21 cellular contexts compared by ENCODE assay signal in genomic region chr18:12342661-12343060, GRCh38. TPM values are rescaled to one million over a fixed set of nuclear protein-coding genes. Genes with fewer than 3 reads are reported as not detected.
DNase-seq lines count a peak whose midpoint lies in the region; ATAC-seq and TF ChIP-seq lines count a peak whose summit lies in the region.
"Had no signal": no experiment of that assay in that cellular context is flagged by ENCODE, and none has a peak within 500 bp of the region (broad histone marks: within the 10 kb centered on the region; RNA-seq: fewer than 3 reads in every experiment).

No MANE protein-coding gene starts in this region.

- H3K56ac ChIP-seq in IMR-90 (ENCODE audit: extremely low read depth, insufficient read depth, low read length) = no peak overlapping the region

- in situ Hi-C loops in IMR-90 (cut with MboI; ENCODE audit: low sequenced_read_pairs) = no loop called here

- H3K4me3 Mint-ChIP-seq in T-helper 2 cell treated with Interferon-gamma antibody and Interleukin-4, amounts not matched to agents 5 μg/mL and 100 μg/mL, for 36 hours = no peak overlapping the region
- H3K4me3 Mint-ChIP-seq in Caco-2 (ENCODE audit: unreplicated experiment) (no peak overlapping the region), endothelial cell (ENCODE audit: unreplicated experiment) (peak overlapping the region; percentile 10)
- H3K4me3 Mint-ChIP-seq: CD14-positive monocyte; CD4-positive, alpha-beta T cell; CD8-positive, alpha-beta memory T cell had no signal

- H3K27me3 ChIP-seq in Caco-2 (replicated peaks; ENCODE audit: control insufficient read depth, insufficient read depth, low read length) (no peaks in the 10 kb centered on the region), IMR-90 (ENCODE audit: control insufficient read depth, insufficient read depth, low read length) (no peaks in the 10 kb centered on the region), stomach (no peaks in the 10 kb centered on the region)
- H3K27me3 ChIP-seq: BE2C; BLaER1 treated with 17β-estradiol and CSF1 and Interleukin-3, amounts not matched to agents 10 nM and 100 nM had no signal

- ATAC-seq in IMR-90 (ENCODE audit: low read depth) (no peak), GM21786 (IDR thresholded peaks at IDR 0.05; ENCODE audit: unreplicated experiment) (no peak)
- ATAC-seq: HCT116 had no signal

- H3K4me3 ChIP-seq in Caco-2 (ENCODE audit: low read depth, low read length) (no peak overlapping the region), IMR-90 (ENCODE audit: insufficient read depth, low read depth, low read length) (no peak overlapping the region), stomach (no peak overlapping the region)
- H3K4me3 ChIP-seq: BLaER1 treated with 17β-estradiol and CSF1 and Interleukin-3, amounts not matched to agents 10 nM and 100 nM had no signal

- H3K27ac ChIP-seq in IMR-90 (ENCODE audit: insufficient read depth, low read length) = no peak overlapping the region
- no peak overlapping the region for H3K27ac ChIP-seq in stomach
- H3K27ac ChIP-seq: 22Rv1; BLaER1 treated with 17β-estradiol and CSF1 and Interleukin-3, amounts not matched to agents 10 nM and 100 nM had no signal

- H4K91ac ChIP-seq in IMR-90 (ENCODE audit: insufficient read depth, low read depth, low read length) = no peak overlapping the region

- peaks cover 42% of the 10 kb centered on the region for H3K36me3 Mint-ChIP-seq in T-helper 2 cell treated with Interferon-gamma antibody and Interleukin-4, amounts not matched to agents 5 μg/mL and 100 μg/mL, for 36 hours (ENCODE audit: low read depth)
- H3K36me3 Mint-ChIP-seq in Caco-2 (ENCODE audit: insufficient read depth, unreplicated experiment) (peaks cover 68% of the 10 kb centered on the region), endothelial cell (ENCODE audit: low read depth, unreplicated experiment) (peaks cover 47% of the 10 kb centered on the region)

- H2BK120ac ChIP-seq in IMR-90 (ENCODE audit: low read depth, low read length) = no peak overlapping the region

- H2BK15ac ChIP-seq in IMR-90 (ENCODE audit: low read depth, low read length) = no peak overlapping the region

- intact Hi-C loops in Caco-2 (cut with micrococcal nuclease; ENCODE audit: unreplicated experiment) = no loop called here
- intact Hi-C loops in IMR-90 (cut with micrococcal nuclease) = no loop called here
- intact Hi-C loops in stomach (cut with DNase I; ENCODE audit: low total_unique reads) = no loop called here

- H3K9ac ChIP-seq in IMR-90 (ENCODE audit: low read depth, low read length) = no peak overlapping the region
- H3K9ac ChIP-seq: BLaER1 treated with 17β-estradiol and CSF1 and Interleukin-3, amounts not matched to agents 10 nM and 100 nM had no signal

- BruUV-seq in Caco-2 (replicated peaks; lab: Mats Ljungman, UMichigan) (TSS peak; percentile 17), IMR-90 (replicated peaks; lab: Mats Ljungman, UMichigan) (TSS peak; percentile 14)

- H2AK5ac ChIP-seq in IMR-90 (ENCODE audit: low read depth, low read length) = no peak overlapping the region

- H3K36me3 ChIP-seq in Caco-2 (ENCODE audit: control insufficient read depth, insufficient read depth, low read length) = no peaks in the 10 kb centered on the region; the same call in 1 of the 2 replicates
- peaks cover 44% of the 10 kb centered on the region for H3K36me3 ChIP-seq in IMR-90 (ENCODE audit: control insufficient read depth, insufficient read depth, low read length)
- H3K36me3 ChIP-seq in stomach = peaks cover 42 to 100% (median 100%) of the 10 kb centered on the region in 4 donors

- no peak overlapping the region for H2AK9ac ChIP-seq in IMR-90 (replicated peaks; ENCODE audit: low read depth, low read length, poor library complexity)

- H4K5ac ChIP-seq in IMR-90 (ENCODE audit: low read depth, low read length) = no peak overlapping the region

- no peak overlapping the region for H4K8ac ChIP-seq in IMR-90 (ENCODE audit: low read depth in 2 of 2, low read length in 2 of 2)

- TF ChIP-seq RAD21 in IMR-90 (IDR thresholded peaks at IDR 0.05; ENCODE audit: low read length) = no peak

- H3K23ac ChIP-seq in IMR-90 (ENCODE audit: low read depth, low read length) = no peak overlapping the region

- no peak overlapping the region for H3K18ac ChIP-seq in IMR-90 (ENCODE audit: low read depth, low read length)

- CTCF ChIA-PET in Caco-2 (lab: Charles Lee) = no interaction called here
- CTCF ChIA-PET in IMR-90 (lab: Yijun Ruan, JAX) = interaction anchor here (1.5 kb wide), 1 partner anchor 15 kb away, joined by 5 read pairs; no protein-coding TSS in a partner anchor

- H3K4me2 ChIP-seq in IMR-90 (ENCODE audit: low read depth, low read length) = no peak overlapping the region
- H3K4me2 ChIP-seq: BLaER1 treated with 17β-estradiol and CSF1 and Interleukin-3, amounts not matched to agents 10 nM and 100 nM had no signal

- no peak for TF ChIP-seq EP300 in stomach (IDR thresholded peaks at IDR 0.05)

- no peak overlapping the region for H2BK5ac ChIP-seq in IMR-90 (ENCODE audit: low read depth, low read length, poor library complexity, severe bottlenecking)

- H3K9me3 Mint-ChIP-seq in T-helper 2 cell treated with Interferon-gamma antibody and Interleukin-4, amounts not matched to agents 5 μg/mL and 100 μg/mL, for 36 hours = no peaks in the 10 kb centered on the region
- H3K9me3 Mint-ChIP-seq in Caco-2 (ENCODE audit: unreplicated experiment) (no peaks in the 10 kb centered on the region), endothelial cell (ENCODE audit: unreplicated experiment) (no peaks in the 10 kb centered on the region)
- H3K9me3 Mint-ChIP-seq: CD4-positive, alpha-beta T cell; CD8-positive, alpha-beta memory T cell had no signal

- peaks cover 0 to 7% of the 10 kb centered on the region in 2 experiments; a peak in 1 of 4 replicates for H3K79me1 ChIP-seq in IMR-90 (ENCODE audit: low read depth in 1 of 2, low read length in 2 of 2)

- DNase-seq in T-helper 2 cell treated with Interferon-gamma antibody and Interleukin-4, amounts not matched to agents 5 μg/mL and 100 μg/mL, for 36 hours (ENCODE audit: low spot score) = no peak
- no peak for DNase-seq in T-helper 2 cell
- DNase-seq in Caco-2 = no peak
- DNase-seq in IMR-90 = no peak
- DNase-seq in endothelial cell (ENCODE audit: low spot score) = no peak
- DNase-seq in T-helper 1 cell = no peak
- no peak for DNase-seq in stomach
- DNase-seq: AML-193; BE2C; Calu3; CD4-positive, alpha-beta T cell; CD8-positive, alpha-beta memory T cell; DMS53; DMS79 treated with DMSO at 0.1 percent for 48 hours; GF-D8; H7 had no signal

- H4K20me1 ChIP-seq in IMR-90 (ENCODE audit: insufficient read depth, low read length) = peaks cover 14% of the 10 kb centered on the region

- no peak overlapping the region for H3K14ac ChIP-seq in IMR-90 (replicated peaks; ENCODE audit: low read depth, low read length)

- peak overlapping the region; percentile 33 for H3K27ac Mint-ChIP-seq in T-helper 2 cell treated with Interferon-gamma antibody and Interleukin-4, amounts not matched to agents 5 μg/mL and 100 μg/mL, for 36 hours
- H3K27ac Mint-ChIP-seq in Caco-2 (ENCODE audit: unreplicated experiment) (no peak overlapping the region), endothelial cell (ENCODE audit: unreplicated experiment) (no peak overlapping the region)
- H3K27ac Mint-ChIP-seq: CD4-positive, alpha-beta T cell had no signal

- H3K4me1 Mint-ChIP-seq in T-helper 2 cell treated with Interferon-gamma antibody and Interleukin-4, amounts not matched to agents 5 μg/mL and 100 μg/mL, for 36 hours (ENCODE audit: low read depth) = no peaks in the 10 kb centered on the region
- H3K4me1 Mint-ChIP-seq in Caco-2 (ENCODE audit: low read depth, unreplicated experiment) (peaks cover 7% of the 10 kb centered on the region), endothelial cell (ENCODE audit: unreplicated experiment) (peaks cover 5% of the 10 kb centered on the region)
- H3K4me1 Mint-ChIP-seq: CD8-positive, alpha-beta memory T cell had no signal

- H3K4ac ChIP-seq in IMR-90 (ENCODE audit: low read depth, low read length) = no peak overlapping the region

- H3K4me1 ChIP-seq in Caco-2 (peaks cover 13% of the 10 kb centered on the region), IMR-90 (ENCODE audit: control insufficient read depth, insufficient read depth, low read length) (no peaks in the 10 kb centered on the region), stomach (peaks cover 0 to 3% (median 1%) of the 10 kb centered on the region in 4 donors)
- H3K4me1 ChIP-seq: BE2C had no signal

- POLR2A ChIA-PET in Caco-2 (lab: Charles Lee) = no interaction called here
- POLR2A ChIA-PET in IMR-90 (lab: Charles Lee; ENCODE audit: unreplicated experiment) = no interaction called here

- H2AFZ ChIP-seq in IMR-90 (replicated peaks; ENCODE audit: low read length, poor library complexity) = no peak overlapping the region

- dilution Hi-C loops in IMR-90 (cut with HindIII; ENCODE audit: low sequenced_read_pairs, unreplicated experiment) = no loop called here

- H2BK20ac ChIP-seq in IMR-90 (ENCODE audit: low read depth, low read length) = no peak overlapping the region

- H3K27me3 Mint-ChIP-seq in T-helper 2 cell treated with Interferon-gamma antibody and Interleukin-4, amounts not matched to agents 5 μg/mL and 100 μg/mL, for 36 hours (ENCODE audit: low read depth) = no peaks in the 10 kb centered on the region
- H3K27me3 Mint-ChIP-seq in Caco-2 (ENCODE audit: insufficient read depth, unreplicated experiment) (no peaks in the 10 kb centered on the region), endothelial cell (ENCODE audit: unreplicated experiment) (peaks cover 4% of the 10 kb centered on the region)
- H3K27me3 Mint-ChIP-seq: CD4-positive, alpha-beta T cell; CD8-positive, alpha-beta memory T cell had no signal

- H3K9me3 ChIP-seq in Caco-2 (no peaks in the 10 kb centered on the region), IMR-90 (ENCODE audit: control insufficient read depth, insufficient read depth, low read length) (no peaks in the 10 kb centered on the region), stomach (no peaks in the 10 kb centered on the region)
- H3K9me3 ChIP-seq: BE2C; BLaER1 treated with 17β-estradiol and CSF1 and Interleukin-3, amounts not matched to agents 10 nM and 100 nM had no signal

- no CpG with 5 or more reads among the region's 4 CpGs for WGBS in IMR-90 (ENCODE audit: extremely low coverage in 2 of 2, insufficient read length in 1 of 2), 2 experiments
- WGBS in stomach, 5 donors = 74 to 92% (median 84%) methylated on average over 4 of the region's 4 CpGs

- TF ChIP-seq POLR2A in IMR-90 (IDR thresholded peaks at IDR 0.05; ENCODE audit: low read depth, low read length) (no peak), stomach (IDR thresholded peaks at IDR 0.05) (no peak)

- peaks cover 5% of the 10 kb centered on the region; the same call in 1 of the 2 replicates for H3K9me1 ChIP-seq in IMR-90 (ENCODE audit: insufficient read depth, low read length)

- TF ChIP-seq CTCF in Caco-2 (IDR thresholded peaks at IDR 0.05; ENCODE audit: insufficient read depth in 1 of 2, low read depth in 1 of 2, low read length in 1 of 2, severe bottlenecking in 1 of 2, unreplicated experiment in 1 of 2) (no peak), IMR-90 (conservative IDR thresholded peaks at IDR 0.05; ENCODE audit: low read depth, low read length) (no peak), endothelial cell (IDR thresholded peaks at IDR 0.05; ENCODE audit: unreplicated experiment) (no peak), stomach (IDR thresholded peaks at IDR 0.05) (no peak)

RNA-seq across cellular contexts. Expression of gene AFG3L2, which starts 34.4 kb away (rescaled TPM):
- total RNA-seq in Caco-2 (2022) = 69.8 and 72.0 TPM in 2 replicates
- 37.6 and 65.5 TPM in 2 replicates for total RNA-seq in IMR-90 (2012; rRNA removed)
- polyA plus RNA-seq in IMR-90 (2012; rRNA removed) = 24.8 and 26.9 TPM in 2 replicates
- 8.9 and 15.8 TPM in 2 replicates for polyA plus RNA-seq in IMR-90 (2012; cell fraction: cytosol; rRNA removed)
- 8.0 and 24.0 TPM in 2 replicates for polyA plus RNA-seq in IMR-90 (2012; cell fraction: nucleus; rRNA removed; ENCODE audit: low replicate concordance)
- total RNA-seq in endothelial cell (ENCODE audit: unreplicated experiment) = 47.7 TPM
- total RNA-seq in stomach = 100 to 1,000 TPM in 2 of 5 donors, 10 to 100 TPM in 3; 36.2 to 144 (median 58.0) TPM
- 10 to 100 TPM; 21.7 to 29.9 (median 24.1) TPM for polyA plus RNA-seq in stomach

RNA-seq across cellular contexts. Expression of gene TUBB6, which starts 34.6 kb away (rescaled TPM):
- 138 and 149 TPM in 2 replicates for total RNA-seq in Caco-2 (2022)
- total RNA-seq in IMR-90 (2012; rRNA removed) = 927 and 997 TPM in 2 replicates
- 1,040 and 1,386 TPM in 2 replicates for polyA plus RNA-seq in IMR-90 (2012; rRNA removed)
- polyA plus RNA-seq in IMR-90 (2012; cell fraction: cytosol; rRNA removed) = 740 and 1,531 TPM in 2 replicates
- polyA plus RNA-seq in IMR-90 (2012; cell fraction: nucleus; rRNA removed; ENCODE audit: low replicate concordance) = 748 and 1,694 TPM in 2 replicates
- total RNA-seq in endothelial cell (ENCODE audit: unreplicated experiment) = 301 TPM
- total RNA-seq in stomach = 100 to 1,000 TPM; 154 to 333 (median 248) TPM
- polyA plus RNA-seq in stomach = 100 to 1,000 TPM in 1 of 3 donors, 10 to 100 TPM in 2; 66.6 to 108 (median 92.2) TPM
